20 cellular contexts compared by ENCODE assay signal in genomic region chr21:45253633-45254556, GRCh38. TPM values are rescaled to one million over a fixed set of nuclear protein-coding genes. Genes with fewer than 3 reads are reported as not detected.
DNase-seq lines count a peak whose midpoint lies in the region; ATAC-seq and TF ChIP-seq lines count a peak whose summit lies in the region.
"Had no signal": no experiment of that assay in that cellular context is flagged by ENCODE, and none has a peak within 500 bp of the region (broad histone marks: within the 10 kb centered on the region; RNA-seq: fewer than 3 reads in every experiment).

No MANE protein-coding gene starts in this region.

- no peak for ATAC-seq in RWPE2 (ENCODE audit: low read depth)
- ATAC-seq in HG03457 (IDR thresholded peaks at IDR 0.05; ENCODE audit: unreplicated experiment), result no peak
- ATAC-seq in HG02798 (IDR thresholded peaks at IDR 0.05; ENCODE audit: poor library complexity, unreplicated experiment), result no peak

- peaks cover 38% of the 10 kb centered on the region for H3K4me1 Mint-ChIP-seq in neural progenitor cell
- H3K4me1 Mint-ChIP-seq: CD14-positive monocyte had no signal

- H3F3A ChIP-seq in neural progenitor cell (ENCODE audit: low read depth) (peaks cover 7% of the 10 kb centered on the region), SK-N-SH (replicated peaks; ENCODE audit: insufficient read depth) (no peaks in the 10 kb centered on the region)

- no peak for TF ChIP-seq POLR2A in esophagus muscularis mucosa (IDR thresholded peaks at IDR 0.05; ENCODE audit: low read depth)

- H3K4me2 ChIP-seq in neural progenitor cell (no peak overlapping the region), SK-N-SH (no peak overlapping the region)

- H3K9ac ChIP-seq in neural progenitor cell, result no peak overlapping the region
- no peak overlapping the region for H3K9ac ChIP-seq in SK-N-SH

- DNase-seq in AG20443 (ENCODE audit: low spot score) (peak; percentile 4), RWPE2 (ENCODE audit: low spot score) (peak; percentile 49), esophagus muscularis mucosa (ENCODE audit: extremely low spot score) (peak; percentile 57), neural progenitor cell (ENCODE audit: low spot score) (no peak), SK-N-SH (no peak), HuH-7 (ENCODE audit: low spot score) (no peak)
- DNase-seq: DMS 273 treated with DMSO at 0.1 percent for 48 hours, GDM1, GOT3, Karpas-422, MM.1S, NCI-H1092 treated with DMSO at 0.1 percent for 48 hours, NCI-H1694, NCI-H2107, NCI-H2227 treated with DMSO at 0.1 percent for 48 hours, NCI-H524 treated with DMSO at 0.1 percent for 48 hours, Peyer's patch had no signal

- H3K27ac Mint-ChIP-seq in neural progenitor cell, result peak overlapping the region; percentile 86
- H3K27ac Mint-ChIP-seq: CD14-positive monocyte had no signal

- 84% methylated on average over 17 of the region's 35 CpGs for WGBS in esophagus muscularis mucosa
- WGBS in SK-N-SH (ENCODE audit: low lambda C conversion rate), result 82% methylated on average over 9 of the region's 35 CpGs

- H3K27me3 Mint-ChIP-seq in neural progenitor cell (ENCODE audit: insufficient read depth, low read depth), result peaks cover 4% of the 10 kb centered on the region

- POLR2A ChIA-PET in SK-N-SH (lab: Yijun Ruan, JAX), result interaction anchor here (0.6 kb wide), 1 partner anchor 10 kb away, joined by 3 read pairs; no protein-coding TSS in a partner anchor

- intact Hi-C loops in esophagus muscularis mucosa (cut with DNase I), result no loop called here

- TF ChIP-seq RAD21 in SK-N-SH (IDR thresholded peaks at IDR 0.05; ENCODE audit: low read length), result no peak

- H3K9me3 ChIP-seq in RWPE2 (ENCODE audit: severe bottlenecking) (no peaks in the 10 kb centered on the region), esophagus muscularis mucosa (no peaks in the 10 kb centered on the region), neural progenitor cell (ENCODE audit: low read depth) (no peaks in the 10 kb centered on the region), SK-N-SH (no peaks in the 10 kb centered on the region)
- H3K9me3 ChIP-seq: Peyer's patch had no signal

- no peaks in the 10 kb centered on the region for H3K36me3 Mint-ChIP-seq in neural progenitor cell
- H3K36me3 Mint-ChIP-seq: CD14-positive monocyte had no signal

- H3K4me1 ChIP-seq in RWPE2 (ENCODE audit: insufficient read depth, poor library complexity, severe bottlenecking) (no peaks in the 10 kb centered on the region), esophagus muscularis mucosa (peaks cover 2 to 4% (median 4%) of the 10 kb centered on the region in 4 donors), neural progenitor cell (peaks cover 21% of the 10 kb centered on the region), SK-N-SH (ENCODE audit: control insufficient read depth in 1 of 2, insufficient read depth in 2 of 2, low read depth in 1 of 2, low read length in 1 of 2) (peaks cover 0 to 30% of the 10 kb centered on the region in 2 experiments; a peak in 1 of 4 replicates)
- H3K4me1 ChIP-seq: Peyer's patch had no signal

- no peak for TF ChIP-seq EP300 in esophagus muscularis mucosa (IDR thresholded peaks at IDR 0.05)
- TF ChIP-seq EP300 in SK-N-SH (IDR thresholded peaks at IDR 0.05; ENCODE audit: borderline replicate concordance in 1 of 2, low read depth in 1 of 2, low read length in 1 of 2), result no peak

- no peak overlapping the region for H3K4me3 Mint-ChIP-seq in neural progenitor cell

- no peaks in the 10 kb centered on the region for H3K9me2 ChIP-seq in SK-N-SH

- H2AFZ ChIP-seq in neural progenitor cell (replicated peaks) (no peak overlapping the region), SK-N-SH (ENCODE audit: low read depth) (no peak overlapping the region)

- H3K27ac ChIP-seq in RWPE2 (ENCODE audit: poor library complexity, severe bottlenecking), result no peak overlapping the region
- no peak overlapping the region for H3K27ac ChIP-seq in esophagus muscularis mucosa (replicated peaks in 1 of 4)
- no peak overlapping the region for H3K27ac ChIP-seq in neural progenitor cell
- no peak overlapping the region for H3K27ac ChIP-seq in SK-N-SH (ENCODE audit: low read depth in 2 of 2, low read length in 1 of 2)
- H3K27ac ChIP-seq: Peyer's patch had no signal

- CTCF ChIA-PET in SK-N-SH (lab: Yijun Ruan, JAX), result interaction anchor here (1.3 kb wide), 1 partner anchor 115 kb away, joined by 3 read pairs; no protein-coding TSS in a partner anchor

- peaks cover 9% of the 10 kb centered on the region for H3K27me3 ChIP-seq in RWPE2 (ENCODE audit: insufficient read depth, poor library complexity, severe bottlenecking)
- peaks cover 0 to 42% (median 4%) of the 10 kb centered on the region in 4 donors for H3K27me3 ChIP-seq in esophagus muscularis mucosa
- H3K27me3 ChIP-seq in neural progenitor cell, result no peaks in the 10 kb centered on the region
- H3K27me3 ChIP-seq in SK-N-SH (ENCODE audit: insufficient read depth), result no peaks in the 10 kb centered on the region
- H3K27me3 ChIP-seq: Peyer's patch had no signal

- peaks cover 18% of the 10 kb centered on the region for H3K9me3 Mint-ChIP-seq in neural progenitor cell

- H3K79me2 ChIP-seq in neural progenitor cell (ENCODE audit: low read depth) (no peaks in the 10 kb centered on the region), SK-N-SH (ENCODE audit: insufficient read depth) (no peaks in the 10 kb centered on the region)

- no peak overlapping the region for H3K4me3 ChIP-seq in RWPE2 (ENCODE audit: severe bottlenecking)
- no peak overlapping the region for H3K4me3 ChIP-seq in esophagus muscularis mucosa
- H3K4me3 ChIP-seq in neural progenitor cell, result no peak overlapping the region
- no peak overlapping the region for H3K4me3 ChIP-seq in SK-N-SH (ENCODE audit: low read depth in 2 of 2, low read length in 1 of 2)
- H3K4me3 ChIP-seq: Peyer's patch had no signal

- H4K20me1 ChIP-seq in neural progenitor cell (ENCODE audit: low read depth) (no peaks in the 10 kb centered on the region), SK-N-SH (ENCODE audit: insufficient read depth) (no peaks in the 10 kb centered on the region)

- no peak for TF ChIP-seq CTCF in RWPE2 (IDR thresholded peaks at IDR 0.05; ENCODE audit: poor library complexity, severe bottlenecking)
- TF ChIP-seq CTCF in esophagus muscularis mucosa (IDR thresholded peaks at IDR 0.05), result no peak
- TF ChIP-seq CTCF in neural progenitor cell (IDR thresholded peaks at IDR 0.05), result no peak
- TF ChIP-seq CTCF in SK-N-SH (IDR thresholded peaks at IDR 0.05), result no peak

- H3K36me3 ChIP-seq in RWPE2 (ENCODE audit: low read depth) (no peaks in the 10 kb centered on the region), esophagus muscularis mucosa (no peaks in the 10 kb centered on the region), neural progenitor cell (no peaks in the 10 kb centered on the region), SK-N-SH (replicated peaks in 1 of 2; ENCODE audit: control insufficient read depth in 1 of 2, insufficient read depth in 2 of 2, low read length in 1 of 2) (no peaks in the 10 kb centered on the region)
- H3K36me3 ChIP-seq: Peyer's patch had no signal

TF ChIP-seq in SK-N-SH, 30 proteins besides CTCF, POLR2A, EP300 and RAD21:
- no peak for TF ChIP-seq ELF1 (IDR thresholded peaks at IDR 0.05)
TF ChIP-seq in SK-N-SH: peak in this region for 0.

RNA-seq across cellular contexts. Expression of gene POFUT2, which starts 33.8 kb away (rescaled TPM):
- total RNA-seq in esophagus muscularis mucosa, result 10 to 100 TPM; 15.8 to 21.6 (median 18.7) TPM
- 28.5 and 42.7 TPM in 2 replicates for total RNA-seq in neural progenitor cell (ENCODE audit: low replicate concordance)
- polyA plus RNA-seq in SK-N-SH (2012; rRNA removed), result 45.5 and 53.3 TPM in 2 replicates
- polyA plus RNA-seq in SK-N-SH (2012; cell fraction: cytosol; rRNA removed), result 27.6 and 33.4 TPM in 2 replicates
- 208 and 214 TPM in 2 replicates for polyA plus RNA-seq in SK-N-SH (2012; cell fraction: nucleus; rRNA removed)

Comparison
In these comparisons a context has a peak if more than half of its experiments do, and no peak if none do; other contexts are left out.
1. DNase-seq: peak in AG20443 (single experiment), RWPE2 (single experiment) and esophagus muscularis mucosa (single experiment); none in neural progenitor cell (single experiment), SK-N-SH (single experiment) and HuH-7 (single experiment).